29 cellular contexts compared by ENCODE assay signal in the genomic region with DNA sequence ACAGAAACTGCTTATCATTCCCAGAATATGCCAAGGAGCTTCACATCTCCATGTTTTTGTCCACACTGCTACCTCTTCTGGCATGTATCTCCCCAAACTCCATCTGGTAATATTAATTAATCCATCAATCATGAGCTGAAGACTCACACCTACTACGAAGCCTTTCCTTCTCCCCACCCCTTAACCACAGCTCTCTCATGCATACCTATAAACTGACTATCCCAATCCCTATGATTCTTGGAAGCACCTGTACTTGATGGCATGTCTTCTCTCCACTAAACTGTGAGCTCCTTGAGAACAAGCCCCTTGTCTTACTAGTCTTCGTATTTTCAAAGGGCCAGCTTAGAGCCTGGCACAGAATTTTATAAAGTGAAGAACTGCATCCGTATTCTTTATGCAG.
"Had no signal": no experiment of that assay in that cellular context is flagged by ENCODE, and none has a peak within 500 bp of the region (broad histone marks: within the 10 kb centered on the region; RNA-seq: fewer than 3 reads in every experiment).

No MANE protein-coding gene starts in this region.

- ATAC-seq: activated naive CD4-positive, alpha-beta T cell treated with anti-CD3 and anti-CD28 coated beads, Interleukin-2, amount 50 U/mL, for 72 hours; activated naive CD8-positive, alpha-beta T cell treated with anti-CD3 and anti-CD28 coated beads, Interleukin-2, amount 50 U/mL, for 24 hours; activated T-cell treated with anti-CD3 and anti-CD28 coated beads, Interleukin-2, amount 50 U/mL, for 4 hours; T-cell had no signal

- H3K4me3 Mint-ChIP-seq: activated CD4-positive, alpha-beta memory T cell treated with anti-CD3 and anti-CD28 coated beads for 36 hours; activated CD4-positive, alpha-beta T cell treated with anti-CD3 and anti-CD28 coated beads, Interleukin-2, amount 10 ng/mL, durations not matched to agents 7 days and 5 days; activated naive CD8-positive, alpha-beta T cell treated with anti-CD3 and anti-CD28 coated beads, Interleukin-2, amount 50 U/mL, for 24 hours; activated T-cell treated with anti-CD3 and anti-CD28 coated beads, Interleukin-2, amount 50 U/mL, for 4 hours; brain; IgD-negative memory B cell; T-cell had no signal

- H3K36me3 Mint-ChIP-seq: activated CD4-positive, alpha-beta memory T cell treated with anti-CD3 and anti-CD28 coated beads for 36 hours had no signal

- H3K9me3 ChIP-seq: ascending aorta, MG63, Peyer's patch had no signal

- H3K27ac ChIP-seq: ascending aorta, cardiac muscle cell, Peyer's patch, VCaP had no signal

- H3K4me3 ChIP-seq: ascending aorta, cardiac muscle cell, MG63, Peyer's patch had no signal

- DNase-seq: activated CD4-positive, alpha-beta memory T cell treated with anti-CD3 and anti-CD28 coated beads for 36 hours; activated CD4-positive, alpha-beta T cell treated with anti-CD3 and anti-CD28 coated beads, Interleukin-2, amount 10 ng/mL, durations not matched to agents 7 days and 5 days; activated CD4-positive, CD25-positive, alpha-beta regulatory T cell; activated CD8-positive, alpha-beta memory T cell treated with anti-CD3 and anti-CD28 coated beads for 24 hours; activated effector memory CD4-positive, alpha-beta T cell treated with anti-CD3 and anti-CD28 coated beads, Interleukin-2, amount 50 U/mL, for 16 hours; activated naive CD4-positive, alpha-beta T cell treated with Interleukin-2 at 50 U/mL for 16 hours; activated naive CD8-positive, alpha-beta T cell treated with anti-CD3 and anti-CD28 coated beads, Interleukin-2, amount 50 U/mL, for 24 hours; activated T-cell treated with anti-CD3 and anti-CD28 coated beads, Interleukin-2, amount 50 U/mL, for 4 hours; amniotic stem cell; KG1; MG63; NCI-H1092 treated with DMSO at 0.1 percent for 48 hours; NCI-H1417 treated with DMSO at 0.1 percent for 48 hours; NCI-H1694; NCI-H2029 treated with DMSO at 0.1 percent for 48 hours; NCI-H345; NCI-H510A; NCI-H69; NK-92 treated with Interleukin-12 subunit alpha and Interleukin-12 subunit beta, amount 100 ng/mL, for 24 hours; OCI-M1; Peyer's patch; SIG-M5; T-cell had no signal

- H3K36me3 ChIP-seq: cardiac muscle cell had no signal

- H3K4me1 Mint-ChIP-seq: activated CD4-positive, alpha-beta T cell treated with anti-CD3 and anti-CD28 coated beads, Interleukin-2, amount 10 ng/mL, durations not matched to agents 7 days and 5 days; T-cell had no signal

- H3K9me3 Mint-ChIP-seq: activated CD4-positive, alpha-beta memory T cell treated with anti-CD3 and anti-CD28 coated beads for 36 hours; activated CD4-positive, alpha-beta T cell treated with anti-CD3 and anti-CD28 coated beads, Interleukin-2, amount 10 ng/mL, durations not matched to agents 7 days and 5 days; activated naive CD4-positive, alpha-beta T cell treated with anti-CD3 and anti-CD28 coated beads, Interleukin-2, amount 50 U/mL, for 72 hours; activated naive CD8-positive, alpha-beta T cell treated with anti-CD3 and anti-CD28 coated beads, Interleukin-2, amount 50 U/mL, for 24 hours; activated T-cell treated with anti-CD3 and anti-CD28 coated beads, Interleukin-2, amount 50 U/mL, for 4 hours; brain; IgD-negative memory B cell; T-cell had no signal

- H3K27ac Mint-ChIP-seq: activated CD4-positive, alpha-beta memory T cell treated with anti-CD3 and anti-CD28 coated beads for 36 hours; activated CD4-positive, alpha-beta T cell treated with anti-CD3 and anti-CD28 coated beads, Interleukin-2, amount 10 ng/mL, durations not matched to agents 7 days and 5 days; activated naive CD4-positive, alpha-beta T cell treated with anti-CD3 and anti-CD28 coated beads, Interleukin-2, amount 50 U/mL, for 72 hours; activated naive CD8-positive, alpha-beta T cell treated with anti-CD3 and anti-CD28 coated beads, Interleukin-2, amount 50 U/mL, for 24 hours; brain; T-cell had no signal

- H3K27me3 ChIP-seq: ascending aorta, cardiac muscle cell, MG63, Peyer's patch had no signal

- H3K27me3 Mint-ChIP-seq: activated CD4-positive, alpha-beta memory T cell treated with anti-CD3 and anti-CD28 coated beads for 36 hours; activated CD4-positive, alpha-beta T cell treated with anti-CD3 and anti-CD28 coated beads, Interleukin-2, amount 10 ng/mL, durations not matched to agents 7 days and 5 days; activated naive CD8-positive, alpha-beta T cell treated with anti-CD3 and anti-CD28 coated beads, Interleukin-2, amount 50 U/mL, for 24 hours; brain; IgD-negative memory B cell; T-cell had no signal

- H3K4me1 ChIP-seq: Peyer's patch had no signal
